ENCODE assay signal across 12 cellular contexts in genomic region chr3:74643636-74644035, GRCh38. TPM values are rescaled to one million over a fixed set of nuclear protein-coding genes. Genes with fewer than 3 reads are reported as not detected.
DNase-seq lines count a peak whose midpoint lies in the region; ATAC-seq, FAIRE-seq and TF ChIP-seq lines count a peak whose summit lies in the region.
"Had no signal": no experiment of that assay in that cellular context is flagged by ENCODE, and none has a peak within 500 bp of the region (broad histone marks: within the 10 kb centered on the region; RNA-seq: fewer than 3 reads in every experiment).

No MANE protein-coding gene starts in this region.

- H3K4me1 Mint-ChIP-seq in activated T-helper 1 cell treated with anti-CD3 and anti-CD28 coated beads, Interleukin-12 subunit alpha, Interleukin-12 subunit beta, Interleukin-2, Interleukin-4 antibody, amounts not matched to agents 30 ng/mL and 10 ng/mL and 1 ng/mL, durations not matched to agents 14 hours and 24 hours and 36 hours (ENCODE audit: low read depth): no peaks in the 10 kb centered on the region

- 12% methylated on average over 5 of the region's 5 CpGs for WGBS in SK-N-SH (ENCODE audit: low lambda C conversion rate)
- WGBS in heart left ventricle, 4 donors: 6 to 12% (median 9%) methylated on average over 5 of the region's 5 CpGs
- 17% methylated on average over 5 of the region's 5 CpGs for WGBS in prostate gland

- CTCF ChIA-PET in SK-N-SH (lab: Yijun Ruan, JAX): interaction anchor here (0.6 kb wide), 1 partner anchor 1402 kb away, joined by 3 read pairs; no protein-coding TSS in a partner anchor

- H3K9me2 ChIP-seq in SK-N-SH: no peaks in the 10 kb centered on the region

- no peak overlapping the region for H3K9ac ChIP-seq in SK-N-SH

- H3K9me3 Mint-ChIP-seq in activated T-helper 1 cell treated with anti-CD3 and anti-CD28 coated beads, Interleukin-12 subunit alpha, Interleukin-12 subunit beta, Interleukin-2, Interleukin-4 antibody, amounts not matched to agents 30 ng/mL and 10 ng/mL and 1 ng/mL, durations not matched to agents 14 hours and 24 hours and 36 hours: peaks cover 4% of the 10 kb centered on the region

- no peak overlapping the region for H3K27ac Mint-ChIP-seq in activated T-helper 1 cell treated with anti-CD3 and anti-CD28 coated beads, Interleukin-12 subunit alpha, Interleukin-12 subunit beta, Interleukin-2, Interleukin-4 antibody, amounts not matched to agents 30 ng/mL and 10 ng/mL and 1 ng/mL, durations not matched to agents 14 hours and 24 hours and 36 hours
- H3K27ac Mint-ChIP-seq: CD4-positive, alpha-beta T cell had no signal

- peak; percentile 81 for FAIRE-seq in D721Med (lab: Jason Lieb, UNC)
- FAIRE-seq: TTC549 had no signal

- intact Hi-C loops in heart left ventricle (cut with DNase I): loop anchor here in 2 of 10 donors (5.0 to 10.0 kb wide), 2 partner anchors 49 to 91 kb away; no protein-coding TSS in a partner anchor
- intact Hi-C loops in prostate gland (cut with DNase I): no loop called here
- intact Hi-C loops in activated T-helper 1 cell treated with anti-CD3 and anti-CD28 coated beads, Interleukin-12 subunit alpha, Interleukin-12 subunit beta, Interleukin-2, Interleukin-4 antibody, amounts not matched to agents 30 ng/mL and 10 ng/mL and 1 ng/mL, durations not matched to agents 14 hours and 24 hours and 36 hours (cut with micrococcal nuclease): no loop called here

- no peak overlapping the region for H3K4me3 Mint-ChIP-seq in activated T-helper 1 cell treated with anti-CD3 and anti-CD28 coated beads, Interleukin-12 subunit alpha, Interleukin-12 subunit beta, Interleukin-2, Interleukin-4 antibody, amounts not matched to agents 30 ng/mL and 10 ng/mL and 1 ng/mL, durations not matched to agents 14 hours and 24 hours and 36 hours
- H3K4me3 Mint-ChIP-seq: CD4-positive, alpha-beta T cell had no signal

- H3K36me3 ChIP-seq in SK-N-SH (replicated peaks in 1 of 2; ENCODE audit: control insufficient read depth in 1 of 2, insufficient read depth in 2 of 2, low read length in 1 of 2) (no peaks in the 10 kb centered on the region), heart left ventricle (no peaks in the 10 kb centered on the region), prostate gland (no peaks in the 10 kb centered on the region)
- H3K36me3 ChIP-seq: neutrophil had no signal

- H3K27ac ChIP-seq in SK-N-SH (ENCODE audit: low read depth in 2 of 2, low read length in 1 of 2) (peak overlapping the region; percentile 38 to 79), heart left ventricle (peak overlapping the region; percentile 36 to 89 (median 78)), prostate gland (peak overlapping the region; percentile 75 to 76)
- H3K27ac ChIP-seq: neutrophil had no signal

- no peak for TF ChIP-seq CTCF in D721Med (IDR thresholded peaks at IDR 0.05; ENCODE audit: insufficient read depth, missing control alignments)
- no peak for TF ChIP-seq CTCF in SK-N-SH (IDR thresholded peaks at IDR 0.05)
- no peak for TF ChIP-seq CTCF in heart left ventricle (IDR thresholded peaks at IDR 0.05)
- TF ChIP-seq CTCF in prostate gland (IDR thresholded peaks at IDR 0.05): no peak

- peak; percentile 25 for TF ChIP-seq RAD21 in SK-N-SH (IDR thresholded peaks at IDR 0.05; ENCODE audit: low read length)

- H3K4me2 ChIP-seq in SK-N-SH: 0 out of 2 replicates have a peak overlapping the region, but pooled peaks have one; percentile 5

- H3K27me3 ChIP-seq in SK-N-SH (ENCODE audit: insufficient read depth) (no peaks in the 10 kb centered on the region), heart left ventricle (no peaks in the 10 kb centered on the region), prostate gland (replicated peaks; ENCODE audit: insufficient read depth) (no peaks in the 10 kb centered on the region)
- H3K27me3 ChIP-seq: neutrophil had no signal

- ATAC-seq in heart left ventricle: peak; percentile 100
- no peak for ATAC-seq in HG03135 (IDR thresholded peaks at IDR 0.05; ENCODE audit: unreplicated experiment)
- no peak for ATAC-seq in GM21528 (IDR thresholded peaks at IDR 0.05; ENCODE audit: low FRiP score, unreplicated experiment)
- ATAC-seq in GM18858 (IDR thresholded peaks at IDR 0.05; ENCODE audit: unreplicated experiment): no peak

- no peaks in the 10 kb centered on the region for H4K20me1 ChIP-seq in SK-N-SH (ENCODE audit: insufficient read depth)

- TF ChIP-seq POLR2A in heart left ventricle (IDR thresholded peaks at IDR 0.05) (no peak), prostate gland (IDR thresholded peaks at IDR 0.05) (no peak)

- H3K36me3 Mint-ChIP-seq in activated T-helper 1 cell treated with anti-CD3 and anti-CD28 coated beads, Interleukin-12 subunit alpha, Interleukin-12 subunit beta, Interleukin-2, Interleukin-4 antibody, amounts not matched to agents 30 ng/mL and 10 ng/mL and 1 ng/mL, durations not matched to agents 14 hours and 24 hours and 36 hours (ENCODE audit: low read depth): no peaks in the 10 kb centered on the region

- H3K4me1 ChIP-seq in SK-N-SH (ENCODE audit: control insufficient read depth in 1 of 2, insufficient read depth in 2 of 2, low read depth in 1 of 2, low read length in 1 of 2) (peaks cover 9 to 12% of the 10 kb centered on the region in 2 experiments; a peak in 3 of 4 replicates), heart left ventricle (peaks cover 0 to 19% (median 3%) of the 10 kb centered on the region in 12 donors), prostate gland (replicated peaks) (no peaks in the 10 kb centered on the region)

- TF ChIP-seq EP300 in SK-N-SH (IDR thresholded peaks at IDR 0.05; ENCODE audit: borderline replicate concordance in 1 of 2, low read depth in 1 of 2, low read length in 1 of 2): no peak

- H3F3A ChIP-seq in SK-N-SH (replicated peaks; ENCODE audit: insufficient read depth): peaks cover 8% of the 10 kb centered on the region

- POLR2A ChIA-PET in SK-N-SH (lab: Yijun Ruan, JAX): no interaction called here

- no peaks in the 10 kb centered on the region for H3K27me3 Mint-ChIP-seq in activated T-helper 1 cell treated with anti-CD3 and anti-CD28 coated beads, Interleukin-12 subunit alpha, Interleukin-12 subunit beta, Interleukin-2, Interleukin-4 antibody, amounts not matched to agents 30 ng/mL and 10 ng/mL and 1 ng/mL, durations not matched to agents 14 hours and 24 hours and 36 hours (ENCODE audit: insufficient read depth)
- H3K27me3 Mint-ChIP-seq: CD4-positive, alpha-beta T cell had no signal

- H3K4me3 ChIP-seq in SK-N-SH (ENCODE audit: low read depth in 2 of 2, low read length in 1 of 2) (no peak overlapping the region), heart left ventricle (no peak overlapping the region), prostate gland (no peak overlapping the region)

- DNase-seq in D721Med (ENCODE audit: insufficient read length, low spot score): no peak
- DNase-seq in SK-N-SH: peak; percentile 54
- peak; percentile 51 to 86 (median 69) for DNase-seq in heart left ventricle
- peak; percentile 80 for DNase-seq in prostate gland (ENCODE audit: low spot score)
- no peak for DNase-seq in activated T-helper 1 cell treated with anti-CD3 and anti-CD28 coated beads, Interleukin-12 subunit alpha, Interleukin-12 subunit beta, Interleukin-2, Interleukin-4 antibody, amounts not matched to agents 30 ng/mL and 10 ng/mL and 1 ng/mL, durations not matched to agents 14 hours and 24 hours and 36 hours (ENCODE audit: low spot score)
- DNase-seq: CD4-positive, alpha-beta T cell had no signal

- H3K9me3 ChIP-seq in SK-N-SH: no peaks in the 10 kb centered on the region
- no peaks in the 10 kb centered on the region for H3K9me3 ChIP-seq in heart left ventricle
- no peaks in the 10 kb centered on the region for H3K9me3 ChIP-seq in prostate gland
- H3K9me3 ChIP-seq: neutrophil had no signal

- no peaks in the 10 kb centered on the region for H3K79me2 ChIP-seq in SK-N-SH (ENCODE audit: insufficient read depth)

- H2AFZ ChIP-seq in SK-N-SH (ENCODE audit: low read depth): peak overlapping the region; percentile 64; the same call in 1 of the 2 replicates

TF ChIP-seq in SK-N-SH, 30 proteins besides CTCF, POLR2A, EP300 and RAD21:
- TF ChIP-seq GATA2 (CRISPR knock-in tag; IDR thresholded peaks at IDR 0.05) (peak; percentile 86), RFX5 (IDR thresholded peaks at IDR 0.05; ENCODE audit: low read length) (no peak), RCOR1 (IDR thresholded peaks at IDR 0.05; ENCODE audit: low read length) (0 out of 2 replicates have a peak, but pooled peaks have one; percentile 47), MAX (IDR thresholded peaks at IDR 0.05; ENCODE audit: low read depth) (no peak), CHD2 (IDR thresholded peaks at IDR 0.05; ENCODE audit: low read length, partially characterized antibody) (peak; percentile 34), FOXJ3 (CRISPR knock-in tag; IDR thresholded peaks at IDR 0.05) (no peak)

RNA-seq across cellular contexts. Expression of gene CNTN3, which starts 29.2 kb away (rescaled TPM):
- polyA plus RNA-seq in SK-N-SH (2012; rRNA removed) (2.8 and 3.3 TPM in 2 replicates), heart left ventricle (1 to 10 TPM; 2.7 to 3.6 TPM)
- 3.1 and 3.6 TPM in 2 replicates for polyA plus RNA-seq in SK-N-SH (2012; cell fraction: cytosol; rRNA removed)
- polyA plus RNA-seq in SK-N-SH (2012; cell fraction: nucleus; rRNA removed): 2.4 and 7.3 TPM in 2 replicates
- total RNA-seq in heart left ventricle (1 to 10 TPM in 6 of 9 donors, under 1 TPM in 3; 0.25 to 4.3 (median 1.7) TPM), prostate gland (1 to 10 TPM; 5.2 to 8.2 TPM)
- total RNA-seq in activated T-helper 1 cell treated with anti-CD3 and anti-CD28 coated beads, Interleukin-12 subunit alpha, Interleukin-12 subunit beta, Interleukin-2, Interleukin-4 antibody, amounts not matched to agents 30 ng/mL and 10 ng/mL and 1 ng/mL, durations not matched to agents 14 hours and 24 hours and 36 hours: not detected in 2 replicates
- total RNA-seq: CD4-positive, alpha-beta T cell; M059J had no signal

Comparison
In these comparisons a context has a peak if more than half of its experiments do, and no peak if none do; other contexts are left out.
1. DNase-seq: peak in SK-N-SH (single experiment), heart left ventricle (5 of 5) and prostate gland (single experiment); none in D721Med (single experiment) and activated T-helper 1 cell treated with anti-CD3 and anti-CD28 coated beads, Interleukin-12 subunit alpha, Interleukin-12 subunit beta, Interleukin-2, Interleukin-4 antibody, amounts not matched to agents 30 ng/mL and 10 ng/mL and 1 ng/mL, durations not matched to agents 14 hours and 24 hours and 36 hours (single experiment).
2. ATAC-seq: peak in heart left ventricle (4 of 4); none in HG03135 (single experiment), GM21528 (single experiment) and GM18858 (single experiment).
3. Peak in every context shown above with its lines, with median percentiles within 50 percentile points of each other: H3K27ac ChIP-seq.